In the genomic region with DNA sequence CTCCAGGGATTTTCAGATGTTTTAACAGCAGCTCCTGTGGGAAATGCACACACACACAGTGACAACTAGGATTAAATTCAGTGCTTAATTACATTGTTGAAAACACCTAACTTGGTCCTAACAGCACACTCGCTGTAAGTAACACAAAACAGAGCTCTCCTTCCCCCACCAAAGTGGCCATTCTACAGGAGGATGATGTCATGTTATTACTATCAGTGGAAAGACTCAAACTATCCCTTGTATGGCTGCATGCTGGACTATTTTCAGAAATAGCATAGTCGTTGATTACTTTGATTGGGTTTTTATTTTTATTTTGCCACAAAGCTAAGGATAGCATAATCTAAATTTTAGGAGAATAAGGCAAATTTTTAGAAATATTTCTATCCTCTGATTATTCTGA, we compare ENCODE assay signal across 4 cellular contexts.
TF ChIP-seq lines count a peak whose summit lies in the region.

No MANE protein-coding gene starts in this region.

TF ChIP-seq in SK-N-SH treated with all-trans-retinoic acid at 6 μM for 48 hours, 23 proteins besides CTCF, POLR2A, EP300 and RAD21:
- TF ChIP-seq ISL1 (CRISPR knock-in tag; IDR thresholded peaks at IDR 0.05), result 0 out of 2 replicates have a peak, but pooled peaks have one; percentile 16
- no peak for TF ChIP-seq RARB (CRISPR knock-in tag; IDR thresholded peaks at IDR 0.05)

TF ChIP-seq in SK-N-SH, 30 proteins besides CTCF, POLR2A, EP300 and RAD21:
- TF ChIP-seq FOSL2 (IDR thresholded peaks at IDR 0.05; ENCODE audit: borderline replicate concordance, low read depth) (no peak), REST (IDR thresholded peaks at IDR 0.05; ENCODE audit: low read depth, low read length) (no peak), GABPA (IDR thresholded peaks at IDR 0.05; ENCODE audit: low read depth) (no peak), NFIC (IDR thresholded peaks at IDR 0.05; ENCODE audit: borderline replicate concordance) (no peak), NRF1 (IDR thresholded peaks at IDR 0.05; ENCODE audit: low read depth, low read length) (no peak), SIN3A (IDR thresholded peaks at IDR 0.05; ENCODE audit: borderline replicate concordance, low read depth, low read length) (no peak), CHD2 (IDR thresholded peaks at IDR 0.05; ENCODE audit: low read length, partially characterized antibody) (no peak), RXRA (IDR thresholded peaks at IDR 0.05; ENCODE audit: borderline replicate concordance, low read depth) (no peak), MEF2A (IDR thresholded peaks at IDR 0.05; ENCODE audit: borderline replicate concordance, low read depth) (no peak)
TF ChIP-seq in SK-N-SH: peak in this region for 0.

TF ChIP-seq in IMR-90, 13 proteins besides CTCF, POLR2A, EP300 and RAD21:
- no peak for TF ChIP-seq FOS (IDR thresholded peaks at IDR 0.05; ENCODE audit: low read depth, low read length)
- TF ChIP-seq, protein P1, sequence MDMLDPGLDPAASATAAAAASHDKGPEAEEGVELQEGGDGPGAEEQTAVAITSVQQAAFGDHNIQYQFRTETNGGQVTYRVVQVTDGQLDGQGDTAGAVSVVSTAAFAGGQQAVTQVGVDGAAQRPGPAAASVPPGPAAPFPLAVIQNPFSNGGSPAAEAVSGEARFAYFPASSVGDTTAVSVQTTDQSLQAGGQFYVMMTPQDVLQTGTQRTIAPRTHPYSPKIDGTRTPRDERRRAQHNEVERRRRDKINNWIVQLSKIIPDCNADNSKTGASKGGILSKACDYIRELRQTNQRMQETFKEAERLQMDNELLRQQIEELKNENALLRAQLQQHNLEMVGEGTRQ (IDR thresholded peaks at IDR 0.05; ENCODE audit: low read depth, low read length), result no peak
- TF ChIP-seq CEBPB (IDR thresholded peaks at IDR 0.05; ENCODE audit: low read depth, low read length), result no peak
TF ChIP-seq in IMR-90: peak in this region for 0.

TF ChIP-seq in H1, 55 proteins besides CTCF, POLR2A, EP300 and RAD21:
- TF ChIP-seq CBX8 (IDR thresholded peaks at IDR 0.05; ENCODE audit: borderline replicate concordance, low read depth, low read length), result no peak
- TF ChIP-seq, protein P2, sequence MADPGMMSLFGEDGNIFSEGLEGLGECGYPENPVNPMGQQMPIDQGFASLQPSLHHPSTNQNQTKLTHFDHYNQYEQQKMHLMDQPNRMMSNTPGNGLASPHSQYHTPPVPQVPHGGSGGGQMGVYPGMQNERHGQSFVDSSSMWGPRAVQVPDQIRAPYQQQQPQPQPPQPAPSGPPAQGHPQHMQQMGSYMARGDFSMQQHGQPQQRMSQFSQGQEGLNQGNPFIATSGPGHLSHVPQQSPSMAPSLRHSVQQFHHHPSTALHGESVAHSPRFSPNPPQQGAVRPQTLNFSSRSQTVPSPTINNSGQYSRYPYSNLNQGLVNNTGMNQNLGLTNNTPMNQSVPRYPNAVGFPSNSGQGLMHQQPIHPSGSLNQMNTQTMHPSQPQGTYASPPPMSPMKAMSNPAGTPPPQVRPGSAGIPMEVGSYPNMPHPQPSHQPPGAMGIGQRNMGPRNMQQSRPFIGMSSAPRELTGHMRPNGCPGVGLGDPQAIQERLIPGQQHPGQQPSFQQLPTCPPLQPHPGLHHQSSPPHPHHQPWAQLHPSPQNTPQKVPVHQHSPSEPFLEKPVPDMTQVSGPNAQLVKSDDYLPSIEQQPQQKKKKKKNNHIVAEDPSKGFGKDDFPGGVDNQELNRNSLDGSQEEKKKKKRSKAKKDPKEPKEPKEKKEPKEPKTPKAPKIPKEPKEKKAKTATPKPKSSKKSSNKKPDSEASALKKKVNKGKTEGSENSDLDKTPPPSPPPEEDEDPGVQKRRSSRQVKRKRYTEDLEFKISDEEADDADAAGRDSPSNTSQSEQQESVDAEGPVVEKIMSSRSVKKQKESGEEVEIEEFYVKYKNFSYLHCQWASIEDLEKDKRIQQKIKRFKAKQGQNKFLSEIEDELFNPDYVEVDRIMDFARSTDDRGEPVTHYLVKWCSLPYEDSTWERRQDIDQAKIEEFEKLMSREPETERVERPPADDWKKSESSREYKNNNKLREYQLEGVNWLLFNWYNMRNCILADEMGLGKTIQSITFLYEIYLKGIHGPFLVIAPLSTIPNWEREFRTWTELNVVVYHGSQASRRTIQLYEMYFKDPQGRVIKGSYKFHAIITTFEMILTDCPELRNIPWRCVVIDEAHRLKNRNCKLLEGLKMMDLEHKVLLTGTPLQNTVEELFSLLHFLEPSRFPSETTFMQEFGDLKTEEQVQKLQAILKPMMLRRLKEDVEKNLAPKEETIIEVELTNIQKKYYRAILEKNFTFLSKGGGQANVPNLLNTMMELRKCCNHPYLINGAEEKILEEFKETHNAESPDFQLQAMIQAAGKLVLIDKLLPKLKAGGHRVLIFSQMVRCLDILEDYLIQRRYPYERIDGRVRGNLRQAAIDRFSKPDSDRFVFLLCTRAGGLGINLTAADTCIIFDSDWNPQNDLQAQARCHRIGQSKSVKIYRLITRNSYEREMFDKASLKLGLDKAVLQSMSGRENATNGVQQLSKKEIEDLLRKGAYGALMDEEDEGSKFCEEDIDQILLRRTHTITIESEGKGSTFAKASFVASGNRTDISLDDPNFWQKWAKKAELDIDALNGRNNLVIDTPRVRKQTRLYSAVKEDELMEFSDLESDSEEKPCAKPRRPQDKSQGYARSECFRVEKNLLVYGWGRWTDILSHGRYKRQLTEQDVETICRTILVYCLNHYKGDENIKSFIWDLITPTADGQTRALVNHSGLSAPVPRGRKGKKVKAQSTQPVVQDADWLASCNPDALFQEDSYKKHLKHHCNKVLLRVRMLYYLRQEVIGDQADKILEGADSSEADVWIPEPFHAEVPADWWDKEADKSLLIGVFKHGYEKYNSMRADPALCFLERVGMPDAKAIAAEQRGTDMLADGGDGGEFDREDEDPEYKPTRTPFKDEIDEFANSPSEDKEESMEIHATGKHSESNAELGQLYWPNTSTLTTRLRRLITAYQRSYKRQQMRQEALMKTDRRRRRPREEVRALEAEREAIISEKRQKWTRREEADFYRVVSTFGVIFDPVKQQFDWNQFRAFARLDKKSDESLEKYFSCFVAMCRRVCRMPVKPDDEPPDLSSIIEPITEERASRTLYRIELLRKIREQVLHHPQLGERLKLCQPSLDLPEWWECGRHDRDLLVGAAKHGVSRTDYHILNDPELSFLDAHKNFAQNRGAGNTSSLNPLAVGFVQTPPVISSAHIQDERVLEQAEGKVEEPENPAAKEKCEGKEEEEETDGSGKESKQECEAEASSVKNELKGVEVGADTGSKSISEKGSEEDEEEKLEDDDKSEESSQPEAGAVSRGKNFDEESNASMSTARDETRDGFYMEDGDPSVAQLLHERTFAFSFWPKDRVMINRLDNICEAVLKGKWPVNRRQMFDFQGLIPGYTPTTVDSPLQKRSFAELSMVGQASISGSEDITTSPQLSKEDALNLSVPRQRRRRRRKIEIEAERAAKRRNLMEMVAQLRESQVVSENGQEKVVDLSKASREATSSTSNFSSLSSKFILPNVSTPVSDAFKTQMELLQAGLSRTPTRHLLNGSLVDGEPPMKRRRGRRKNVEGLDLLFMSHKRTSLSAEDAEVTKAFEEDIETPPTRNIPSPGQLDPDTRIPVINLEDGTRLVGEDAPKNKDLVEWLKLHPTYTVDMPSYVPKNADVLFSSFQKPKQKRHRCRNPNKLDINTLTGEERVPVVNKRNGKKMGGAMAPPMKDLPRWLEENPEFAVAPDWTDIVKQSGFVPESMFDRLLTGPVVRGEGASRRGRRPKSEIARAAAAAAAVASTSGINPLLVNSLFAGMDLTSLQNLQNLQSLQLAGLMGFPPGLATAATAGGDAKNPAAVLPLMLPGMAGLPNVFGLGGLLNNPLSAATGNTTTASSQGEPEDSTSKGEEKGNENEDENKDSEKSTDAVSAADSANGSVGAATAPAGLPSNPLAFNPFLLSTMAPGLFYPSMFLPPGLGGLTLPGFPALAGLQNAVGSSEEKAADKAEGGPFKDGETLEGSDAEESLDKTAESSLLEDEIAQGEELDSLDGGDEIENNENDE (IDR thresholded peaks at IDR 0.05; ENCODE audit: insufficient replicate concordance, low read length), result no peak
- TF ChIP-seq CBX5 (IDR thresholded peaks at IDR 0.05; ENCODE audit: low read depth, low read length), result no peak
- no peak for TF ChIP-seq TBP (IDR thresholded peaks at IDR 0.05; ENCODE audit: low read depth, low read length)
- TF ChIP-seq CTBP2 (IDR thresholded peaks at IDR 0.05; ENCODE audit: borderline replicate concordance, insufficient read depth, insufficient read length, low read length), result no peak
- TF ChIP-seq GABPA (IDR thresholded peaks at IDR 0.05; ENCODE audit: borderline replicate concordance, insufficient read depth, low read length), result no peak
- TF ChIP-seq PHF8 (conservative IDR thresholded peaks at IDR 0.05; ENCODE audit: low read depth, low read length), result no peak
- no peak for TF ChIP-seq CEBPB (IDR thresholded peaks at IDR 0.05; ENCODE audit: low read depth, low read length)
- TF ChIP-seq SIRT6 (IDR thresholded peaks at IDR 0.05; ENCODE audit: low read length), result no peak
- TF ChIP-seq JUN (IDR thresholded peaks at IDR 0.05; ENCODE audit: low read depth, low read length), result no peak
- no peak for TF ChIP-seq BCL11A (IDR thresholded peaks at IDR 0.05; ENCODE audit: low read depth in 2 of 2, low read length in 2 of 2)
- TF ChIP-seq SP2 (IDR thresholded peaks at IDR 0.05; ENCODE audit: low read length), result no peak
- no peak for TF ChIP-seq MAX (IDR thresholded peaks at IDR 0.05)
- no peak for TF ChIP-seq BRCA1 (IDR thresholded peaks at IDR 0.05; ENCODE audit: low read depth, low read length)
- TF ChIP-seq HDAC6 (IDR thresholded peaks at IDR 0.05; ENCODE audit: low read depth, low read length), result no peak
- TF ChIP-seq RBBP5 (IDR thresholded peaks at IDR 0.05; ENCODE audit: borderline replicate concordance, low read depth, low read length), result no peak
- TF ChIP-seq SP1 (IDR thresholded peaks at IDR 0.05; ENCODE audit: low read depth, low read length), result no peak
- TF ChIP-seq, protein P3, sequence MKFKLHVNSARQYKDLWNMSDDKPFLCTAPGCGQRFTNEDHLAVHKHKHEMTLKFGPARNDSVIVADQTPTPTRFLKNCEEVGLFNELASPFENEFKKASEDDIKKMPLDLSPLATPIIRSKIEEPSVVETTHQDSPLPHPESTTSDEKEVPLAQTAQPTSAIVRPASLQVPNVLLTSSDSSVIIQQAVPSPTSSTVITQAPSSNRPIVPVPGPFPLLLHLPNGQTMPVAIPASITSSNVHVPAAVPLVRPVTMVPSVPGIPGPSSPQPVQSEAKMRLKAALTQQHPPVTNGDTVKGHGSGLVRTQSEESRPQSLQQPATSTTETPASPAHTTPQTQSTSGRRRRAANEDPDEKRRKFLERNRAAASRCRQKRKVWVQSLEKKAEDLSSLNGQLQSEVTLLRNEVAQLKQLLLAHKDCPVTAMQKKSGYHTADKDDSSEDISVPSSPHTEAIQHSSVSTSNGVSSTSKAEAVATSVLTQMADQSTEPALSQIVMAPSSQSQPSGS (IDR thresholded peaks at IDR 0.05; ENCODE audit: low read length), result no peak
